27 cellular contexts compared by ENCODE assay signal in the genomic region with DNA sequence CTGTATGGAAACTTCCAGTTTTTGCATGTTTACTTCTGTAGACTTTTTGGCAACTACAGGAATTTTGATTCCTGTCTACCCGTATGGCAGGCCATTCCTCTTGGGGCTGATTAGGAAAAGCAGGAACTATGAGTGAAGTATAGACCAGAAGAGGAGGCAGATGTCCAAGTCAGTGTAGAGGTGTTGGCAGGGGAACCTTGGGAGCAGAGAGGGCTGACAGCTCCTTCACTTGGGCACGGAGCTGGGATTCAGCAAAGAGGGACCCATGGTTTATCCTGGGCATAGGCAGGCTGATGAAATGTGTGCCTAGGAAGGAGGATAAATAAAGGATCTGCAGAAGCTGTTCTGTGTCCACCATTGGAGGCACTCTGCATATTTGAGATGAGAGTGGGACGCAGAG. TPM values are rescaled to one million over a fixed set of nuclear protein-coding genes. Genes with fewer than 3 reads are reported as not detected.
"Had no signal": no experiment of that assay in that cellular context is flagged by ENCODE, and none has a peak within 500 bp of the region (broad histone marks: within the 10 kb centered on the region; RNA-seq: fewer than 3 reads in every experiment).

No MANE protein-coding gene starts in this region.

- H3K4me1 Mint-ChIP-seq: central memory CD8-positive, alpha-beta T cell; naive B cell; neural progenitor cell; stimulated activated naive CD8-positive, alpha-beta T cell treated with anti-CD3 and anti-CD28 coated beads, Interleukin-15, amount 100 ng/mL, for 72 hours had no signal

- H3K4me3 Mint-ChIP-seq: activated naive CD8-positive, alpha-beta T cell; activated T-cell treated with anti-CD3 and anti-CD28 coated beads, Interleukin-2, amount 50 U/mL, for 4 hours; central memory CD8-positive, alpha-beta T cell; neural progenitor cell; stimulated activated naive CD8-positive, alpha-beta T cell treated with anti-CD3 and anti-CD28 coated beads, Interleukin-15, amount 100 ng/mL, for 72 hours had no signal

- H3K36me3 ChIP-seq: neural progenitor cell had no signal

- H3K4me3 ChIP-seq: coronary artery, esophagus muscularis mucosa, gastroesophageal sphincter, lower lobe of right lung, neural progenitor cell, transverse colon had no signal

- H3K27me3 Mint-ChIP-seq: activated naive CD8-positive, alpha-beta T cell; central memory CD8-positive, alpha-beta T cell; progenitor cell of endocrine pancreas; stimulated activated naive CD8-positive, alpha-beta T cell treated with anti-CD3 and anti-CD28 coated beads, Interleukin-15, amount 100 ng/mL, for 72 hours had no signal

- H3K27ac Mint-ChIP-seq: activated naive CD8-positive, alpha-beta T cell; activated T-helper 2 cell treated with anti-CD3 and anti-CD28 coated beads, Interferon-gamma antibody, Interleukin-2, Interleukin-4, amounts not matched to agents 10 μg/mL and 5 μg/mL and 100 μg/mL, durations not matched to agents 14 hours and 24 hours and 36 hours; naive B cell; neural progenitor cell; progenitor cell of endocrine pancreas; stimulated activated naive CD8-positive, alpha-beta T cell treated with anti-CD3 and anti-CD28 coated beads, Interleukin-15, amount 100 ng/mL, for 72 hours had no signal

- H3K9me3 ChIP-seq: esophagus muscularis mucosa, gastroesophageal sphincter, lower lobe of right lung, transverse colon had no signal

- H3K4me1 ChIP-seq: lower lobe of right lung, neural progenitor cell had no signal

- H3K27ac ChIP-seq: esophagus muscularis mucosa, gastroesophageal sphincter, lower lobe of right lung, neural progenitor cell, transverse colon had no signal

- DNase-seq: activated CD4-positive, alpha-beta T cell treated with anti-CD3 and anti-CD28 coated beads for 1 hour; activated CD4-positive, alpha-beta T cell treated with anti-CD3 and anti-CD28 coated beads, Interleukin-2, amount 50 U/mL, for 4 hours; activated CD8-positive, alpha-beta memory T cell treated with anti-CD3 and anti-CD28 coated beads for 24 hours; activated CD8-positive, alpha-beta memory T cell treated with anti-CD3 and anti-CD28 coated beads, Interleukin-2, amount 50 U/mL, for 48 hours; activated naive CD4-positive, alpha-beta T cell; activated T-cell treated with anti-CD3 and anti-CD28 coated beads, Interleukin-2, amount 50 U/mL, for 4 hours; islet precursor cell; lower lobe of right lung; mesendoderm; naive B cell; stimulated activated CD4-positive, alpha-beta T cell treated with anti-CD3 and anti-CD28 coated beads, Interleukin-1b, Interleukin-23, amount 100 ng/mL, for 48 hours; stimulated activated naive CD8-positive, alpha-beta T cell treated with anti-CD3 and anti-CD28 coated beads, Interleukin-15, amount 100 ng/mL, for 72 hours; SW 1271; transverse colon had no signal

- H3K27me3 ChIP-seq: esophagus muscularis mucosa, gastroesophageal sphincter, neural progenitor cell, transverse colon had no signal

- ATAC-seq: activated T-cell treated with anti-CD3 and anti-CD28 coated beads, Interleukin-2, amount 50 U/mL, for 4 hours; gastroesophageal sphincter; lower lobe of right lung; right cardiac atrium; stimulated activated naive CD8-positive, alpha-beta T cell treated with anti-CD3 and anti-CD28 coated beads, Interleukin-15, amount 100 ng/mL, for 72 hours had no signal

- H3K9me3 Mint-ChIP-seq: activated T-cell treated with anti-CD3 and anti-CD28 coated beads, Interleukin-2, amount 50 U/mL, for 4 hours; activated T-helper 2 cell treated with anti-CD3 and anti-CD28 coated beads, Interferon-gamma antibody, Interleukin-2, Interleukin-4, amounts not matched to agents 10 μg/mL and 5 μg/mL and 100 μg/mL, durations not matched to agents 14 hours and 24 hours and 36 hours; central memory CD8-positive, alpha-beta T cell; naive B cell; neural progenitor cell; stimulated activated naive CD8-positive, alpha-beta T cell treated with anti-CD3 and anti-CD28 coated beads, Interleukin-15, amount 100 ng/mL, for 72 hours had no signal

- H3K36me3 Mint-ChIP-seq: naive B cell had no signal

RNA-seq across cellular contexts. Expression of a gene that starts 33.1 kb away (rescaled TPM):
- total RNA-seq: activated T-cell treated with anti-CD3 and anti-CD28 coated beads, Interleukin-2, amount 50 U/mL, for 4 hours; activated T-helper 2 cell treated with anti-CD3 and anti-CD28 coated beads, Interferon-gamma antibody, Interleukin-2, Interleukin-4, amounts not matched to agents 10 μg/mL and 5 μg/mL and 100 μg/mL, durations not matched to agents 14 hours and 24 hours and 36 hours; astrocyte; esophagus muscularis mucosa; gastroesophageal sphincter; osteoblast; progenitor cell of endocrine pancreas; right cardiac atrium; T-helper 2 cell treated with Interferon-gamma antibody and Interleukin-4, amounts not matched to agents 100 ng/mL and 5 ng/mL, for 36 hours; temporal lobe had no signal
